In the genomic region with DNA sequence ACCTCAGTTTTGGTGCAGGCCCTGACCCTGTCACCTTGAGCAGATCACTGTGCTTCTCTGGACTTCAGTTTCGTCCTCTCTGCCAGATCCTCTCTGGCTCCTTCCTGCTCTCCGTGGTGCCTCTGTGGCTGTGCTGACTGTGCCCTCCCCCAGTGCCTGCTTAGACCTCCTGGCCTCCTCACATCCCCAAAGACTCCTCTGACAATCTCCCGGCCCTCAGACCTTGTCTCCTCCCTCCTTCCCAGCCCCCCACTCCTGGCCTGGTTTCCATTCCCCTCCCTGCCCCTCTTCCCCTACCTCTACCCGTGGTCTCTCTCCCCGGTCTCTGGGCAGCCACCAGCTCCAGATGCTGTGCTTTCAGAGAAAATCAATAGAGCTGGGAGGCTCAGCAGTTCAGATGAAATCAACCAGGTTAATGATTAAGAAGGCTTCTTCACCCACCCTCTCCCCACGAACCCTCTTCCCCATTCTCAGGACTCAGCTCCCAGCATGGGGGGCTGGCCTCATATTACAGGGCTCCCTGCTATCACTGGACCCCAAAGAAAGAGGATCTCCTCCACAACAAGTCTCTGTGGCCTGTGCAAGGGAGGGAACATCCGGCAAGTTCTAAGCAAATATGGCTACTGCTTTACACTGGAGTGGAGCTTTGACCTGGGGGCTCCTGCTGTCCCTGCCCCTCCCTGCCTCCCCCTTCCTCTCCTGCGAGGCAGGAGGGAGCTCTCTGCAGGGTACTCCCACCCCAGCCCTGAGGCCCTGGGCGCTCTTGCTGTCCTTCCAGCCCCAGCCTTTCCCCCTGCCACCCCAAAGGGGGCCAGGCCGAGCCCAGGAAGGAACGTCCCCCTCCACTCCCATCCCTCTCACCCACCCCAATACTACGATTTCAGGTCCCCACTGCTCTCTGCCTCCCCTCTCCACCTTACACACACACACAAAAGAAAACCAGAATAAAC, we compare ENCODE assay signal across 1 cellular context.
TF ChIP-seq lines count a peak whose summit lies in the region.

No MANE protein-coding gene starts in this region.

TF ChIP-seq in HepG2, 621 proteins besides CTCF, POLR2A, EP300 and RAD21 (continued from another document and continues in another):
- TF ChIP-seq, protein P1, sequence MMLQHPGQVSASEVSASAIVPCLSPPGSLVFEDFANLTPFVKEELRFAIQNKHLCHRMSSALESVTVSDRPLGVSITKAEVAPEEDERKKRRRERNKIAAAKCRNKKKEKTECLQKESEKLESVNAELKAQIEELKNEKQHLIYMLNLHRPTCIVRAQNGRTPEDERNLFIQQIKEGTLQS (CRISPR knock-in tag; IDR thresholded peaks at IDR 0.05) = no peak
- TF ChIP-seq, protein P2, sequence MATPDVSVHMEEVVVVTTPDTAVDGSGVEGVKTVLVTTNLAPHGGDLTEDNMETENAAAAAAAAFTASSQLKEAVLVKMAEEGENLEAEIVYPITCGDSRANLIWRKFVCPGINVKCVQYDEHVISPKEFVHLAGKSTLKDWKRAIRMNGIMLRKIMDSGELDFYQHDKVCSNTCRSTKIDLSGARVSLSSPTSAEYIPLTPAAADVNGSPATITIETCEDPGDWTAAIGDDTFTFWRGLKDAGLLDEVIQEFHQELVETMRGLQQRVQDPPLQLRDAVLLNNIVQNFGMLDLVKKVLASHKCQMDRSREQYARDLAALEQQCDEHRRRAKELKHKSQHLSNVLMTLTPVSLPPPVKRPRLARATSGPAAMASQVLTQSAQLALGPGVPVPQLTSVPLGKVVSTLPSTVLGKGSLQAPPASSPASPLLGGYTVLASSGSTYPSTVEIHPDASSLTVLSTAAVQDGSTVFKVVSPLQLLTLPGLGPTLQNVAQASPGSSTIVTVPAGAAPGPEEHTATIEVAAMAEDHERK (CRISPR knock-in tag; IDR thresholded peaks at IDR 0.05; ENCODE audit: low read depth) = no peak
- TF ChIP-seq ZFYVE20 (CRISPR knock-in tag; IDR thresholded peaks at IDR 0.05; ENCODE audit: borderline replicate concordance, low read depth) = no peak
- peak; percentile 57; the same call in 1 of the 2 replicates for TF ChIP-seq ZMYM4 (CRISPR knock-in tag; IDR thresholded peaks at IDR 0.05)
- no peak for TF ChIP-seq NCOA2 (CRISPR knock-in tag; IDR thresholded peaks at IDR 0.05)
- TF ChIP-seq, protein P3, sequence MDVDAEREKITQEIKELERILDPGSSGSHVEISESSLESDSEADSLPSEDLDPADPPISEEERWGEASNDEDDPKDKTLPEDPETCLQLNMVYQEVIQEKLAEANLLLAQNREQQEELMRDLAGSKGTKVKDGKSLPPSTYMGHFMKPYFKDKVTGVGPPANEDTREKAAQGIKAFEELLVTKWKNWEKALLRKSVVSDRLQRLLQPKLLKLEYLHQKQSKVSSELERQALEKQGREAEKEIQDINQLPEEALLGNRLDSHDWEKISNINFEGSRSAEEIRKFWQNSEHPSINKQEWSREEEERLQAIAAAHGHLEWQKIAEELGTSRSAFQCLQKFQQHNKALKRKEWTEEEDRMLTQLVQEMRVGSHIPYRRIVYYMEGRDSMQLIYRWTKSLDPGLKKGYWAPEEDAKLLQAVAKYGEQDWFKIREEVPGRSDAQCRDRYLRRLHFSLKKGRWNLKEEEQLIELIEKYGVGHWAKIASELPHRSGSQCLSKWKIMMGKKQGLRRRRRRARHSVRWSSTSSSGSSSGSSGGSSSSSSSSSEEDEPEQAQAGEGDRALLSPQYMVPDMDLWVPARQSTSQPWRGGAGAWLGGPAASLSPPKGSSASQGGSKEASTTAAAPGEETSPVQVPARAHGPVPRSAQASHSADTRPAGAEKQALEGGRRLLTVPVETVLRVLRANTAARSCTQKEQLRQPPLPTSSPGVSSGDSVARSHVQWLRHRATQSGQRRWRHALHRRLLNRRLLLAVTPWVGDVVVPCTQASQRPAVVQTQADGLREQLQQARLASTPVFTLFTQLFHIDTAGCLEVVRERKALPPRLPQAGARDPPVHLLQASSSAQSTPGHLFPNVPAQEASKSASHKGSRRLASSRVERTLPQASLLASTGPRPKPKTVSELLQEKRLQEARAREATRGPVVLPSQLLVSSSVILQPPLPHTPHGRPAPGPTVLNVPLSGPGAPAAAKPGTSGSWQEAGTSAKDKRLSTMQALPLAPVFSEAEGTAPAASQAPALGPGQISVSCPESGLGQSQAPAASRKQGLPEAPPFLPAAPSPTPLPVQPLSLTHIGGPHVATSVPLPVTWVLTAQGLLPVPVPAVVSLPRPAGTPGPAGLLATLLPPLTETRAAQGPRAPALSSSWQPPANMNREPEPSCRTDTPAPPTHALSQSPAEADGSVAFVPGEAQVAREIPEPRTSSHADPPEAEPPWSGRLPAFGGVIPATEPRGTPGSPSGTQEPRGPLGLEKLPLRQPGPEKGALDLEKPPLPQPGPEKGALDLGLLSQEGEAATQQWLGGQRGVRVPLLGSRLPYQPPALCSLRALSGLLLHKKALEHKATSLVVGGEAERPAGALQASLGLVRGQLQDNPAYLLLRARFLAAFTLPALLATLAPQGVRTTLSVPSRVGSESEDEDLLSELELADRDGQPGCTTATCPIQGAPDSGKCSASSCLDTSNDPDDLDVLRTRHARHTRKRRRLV (CRISPR knock-in tag; IDR thresholded peaks at IDR 0.05) = 0 out of 2 replicates have a peak, but pooled peaks have one; percentile 60
- peak; percentile 59 for TF ChIP-seq DPF2 (CRISPR knock-in tag; IDR thresholded peaks at IDR 0.05; ENCODE audit: borderline replicate concordance, low read depth)
- TF ChIP-seq LCORL (IDR thresholded peaks at IDR 0.05) = no peak
- peak; percentile 58; the same call in 1 of the 2 replicates for TF ChIP-seq LCORL (CRISPR knock-in tag; IDR thresholded peaks at IDR 0.05)
- TF ChIP-seq, protein P4, sequence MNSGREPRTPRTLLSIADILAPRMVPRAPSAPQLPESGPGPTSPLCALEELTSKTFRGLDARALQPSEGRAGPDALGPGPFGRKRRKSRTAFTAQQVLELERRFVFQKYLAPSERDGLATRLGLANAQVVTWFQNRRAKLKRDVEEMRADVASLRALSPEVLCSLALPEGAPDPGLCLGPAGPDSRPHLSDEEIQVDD (CRISPR knock-in tag; IDR thresholded peaks at IDR 0.05; ENCODE audit: borderline replicate concordance) = no peak
- TF ChIP-seq, protein P5, sequence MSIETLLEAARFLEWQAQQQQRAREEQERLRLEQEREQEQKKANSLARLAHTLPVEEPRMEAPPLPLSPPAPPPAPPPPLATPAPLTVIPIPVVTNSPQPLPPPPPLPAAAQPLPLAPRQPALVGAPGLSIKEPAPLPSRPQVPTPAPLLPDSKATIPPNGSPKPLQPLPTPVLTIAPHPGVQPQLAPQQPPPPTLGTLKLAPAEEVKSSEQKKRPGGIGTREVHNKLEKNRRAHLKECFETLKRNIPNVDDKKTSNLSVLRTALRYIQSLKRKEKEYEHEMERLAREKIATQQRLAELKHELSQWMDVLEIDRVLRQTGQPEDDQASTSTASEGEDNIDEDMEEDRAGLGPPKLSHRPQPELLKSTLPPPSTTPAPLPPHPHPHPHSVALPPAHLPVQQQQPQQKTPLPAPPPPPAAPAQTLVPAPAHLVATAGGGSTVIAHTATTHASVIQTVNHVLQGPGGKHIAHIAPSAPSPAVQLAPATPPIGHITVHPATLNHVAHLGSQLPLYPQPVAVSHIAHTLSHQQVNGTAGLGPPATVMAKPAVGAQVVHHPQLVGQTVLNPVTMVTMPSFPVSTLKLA (IDR thresholded peaks at IDR 0.05) = no peak
- TF ChIP-seq CEBPB (IDR thresholded peaks at IDR 0.05; ENCODE audit: borderline replicate concordance, low read depth, low read length) = no peak
- TF ChIP-seq, protein P6, sequence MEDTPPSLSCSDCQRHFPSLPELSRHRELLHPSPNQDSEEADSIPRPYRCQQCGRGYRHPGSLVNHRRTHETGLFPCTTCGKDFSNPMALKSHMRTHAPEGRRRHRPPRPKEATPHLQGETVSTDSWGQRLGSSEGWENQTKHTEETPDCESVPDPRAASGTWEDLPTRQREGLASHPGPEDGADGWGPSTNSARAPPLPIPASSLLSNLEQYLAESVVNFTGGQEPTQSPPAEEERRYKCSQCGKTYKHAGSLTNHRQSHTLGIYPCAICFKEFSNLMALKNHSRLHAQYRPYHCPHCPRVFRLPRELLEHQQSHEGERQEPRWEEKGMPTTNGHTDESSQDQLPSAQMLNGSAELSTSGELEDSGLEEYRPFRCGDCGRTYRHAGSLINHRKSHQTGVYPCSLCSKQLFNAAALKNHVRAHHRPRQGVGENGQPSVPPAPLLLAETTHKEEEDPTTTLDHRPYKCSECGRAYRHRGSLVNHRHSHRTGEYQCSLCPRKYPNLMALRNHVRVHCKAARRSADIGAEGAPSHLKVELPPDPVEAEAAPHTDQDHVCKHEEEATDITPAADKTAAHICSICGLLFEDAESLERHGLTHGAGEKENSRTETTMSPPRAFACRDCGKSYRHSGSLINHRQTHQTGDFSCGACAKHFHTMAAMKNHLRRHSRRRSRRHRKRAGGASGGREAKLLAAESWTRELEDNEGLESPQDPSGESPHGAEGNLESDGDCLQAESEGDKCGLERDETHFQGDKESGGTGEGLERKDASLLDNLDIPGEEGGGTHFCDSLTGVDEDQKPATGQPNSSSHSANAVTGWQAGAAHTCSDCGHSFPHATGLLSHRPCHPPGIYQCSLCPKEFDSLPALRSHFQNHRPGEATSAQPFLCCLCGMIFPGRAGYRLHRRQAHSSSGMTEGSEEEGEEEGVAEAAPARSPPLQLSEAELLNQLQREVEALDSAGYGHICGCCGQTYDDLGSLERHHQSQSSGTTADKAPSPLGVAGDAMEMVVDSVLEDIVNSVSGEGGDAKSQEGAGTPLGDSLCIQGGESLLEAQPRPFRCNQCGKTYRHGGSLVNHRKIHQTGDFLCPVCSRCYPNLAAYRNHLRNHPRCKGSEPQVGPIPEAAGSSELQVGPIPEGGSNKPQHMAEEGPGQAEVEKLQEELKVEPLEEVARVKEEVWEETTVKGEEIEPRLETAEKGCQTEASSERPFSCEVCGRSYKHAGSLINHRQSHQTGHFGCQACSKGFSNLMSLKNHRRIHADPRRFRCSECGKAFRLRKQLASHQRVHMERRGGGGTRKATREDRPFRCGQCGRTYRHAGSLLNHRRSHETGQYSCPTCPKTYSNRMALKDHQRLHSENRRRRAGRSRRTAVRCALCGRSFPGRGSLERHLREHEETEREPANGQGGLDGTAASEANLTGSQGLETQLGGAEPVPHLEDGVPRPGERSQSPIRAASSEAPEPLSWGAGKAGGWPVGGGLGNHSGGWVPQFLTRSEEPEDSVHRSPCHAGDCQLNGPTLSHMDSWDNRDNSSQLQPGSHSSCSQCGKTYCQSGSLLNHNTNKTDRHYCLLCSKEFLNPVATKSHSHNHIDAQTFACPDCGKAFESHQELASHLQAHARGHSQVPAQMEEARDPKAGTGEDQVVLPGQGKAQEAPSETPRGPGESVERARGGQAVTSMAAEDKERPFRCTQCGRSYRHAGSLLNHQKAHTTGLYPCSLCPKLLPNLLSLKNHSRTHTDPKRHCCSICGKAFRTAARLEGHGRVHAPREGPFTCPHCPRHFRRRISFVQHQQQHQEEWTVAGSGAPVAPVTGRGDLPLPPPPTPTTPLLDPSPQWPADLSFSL (CRISPR knock-in tag; IDR thresholded peaks at IDR 0.05) = no peak
- no peak; the same call in 1 of the 2 replicates for TF ChIP-seq KDM5A (IDR thresholded peaks at IDR 0.05; ENCODE audit: borderline replicate concordance, low read length)
- no peak for TF ChIP-seq SIN3B (IDR thresholded peaks at IDR 0.05; ENCODE audit: low read length)
- no peak for TF ChIP-seq ETV6 (CRISPR knock-in tag; conservative IDR thresholded peaks at IDR 0.05)
- TF ChIP-seq, protein P7, sequence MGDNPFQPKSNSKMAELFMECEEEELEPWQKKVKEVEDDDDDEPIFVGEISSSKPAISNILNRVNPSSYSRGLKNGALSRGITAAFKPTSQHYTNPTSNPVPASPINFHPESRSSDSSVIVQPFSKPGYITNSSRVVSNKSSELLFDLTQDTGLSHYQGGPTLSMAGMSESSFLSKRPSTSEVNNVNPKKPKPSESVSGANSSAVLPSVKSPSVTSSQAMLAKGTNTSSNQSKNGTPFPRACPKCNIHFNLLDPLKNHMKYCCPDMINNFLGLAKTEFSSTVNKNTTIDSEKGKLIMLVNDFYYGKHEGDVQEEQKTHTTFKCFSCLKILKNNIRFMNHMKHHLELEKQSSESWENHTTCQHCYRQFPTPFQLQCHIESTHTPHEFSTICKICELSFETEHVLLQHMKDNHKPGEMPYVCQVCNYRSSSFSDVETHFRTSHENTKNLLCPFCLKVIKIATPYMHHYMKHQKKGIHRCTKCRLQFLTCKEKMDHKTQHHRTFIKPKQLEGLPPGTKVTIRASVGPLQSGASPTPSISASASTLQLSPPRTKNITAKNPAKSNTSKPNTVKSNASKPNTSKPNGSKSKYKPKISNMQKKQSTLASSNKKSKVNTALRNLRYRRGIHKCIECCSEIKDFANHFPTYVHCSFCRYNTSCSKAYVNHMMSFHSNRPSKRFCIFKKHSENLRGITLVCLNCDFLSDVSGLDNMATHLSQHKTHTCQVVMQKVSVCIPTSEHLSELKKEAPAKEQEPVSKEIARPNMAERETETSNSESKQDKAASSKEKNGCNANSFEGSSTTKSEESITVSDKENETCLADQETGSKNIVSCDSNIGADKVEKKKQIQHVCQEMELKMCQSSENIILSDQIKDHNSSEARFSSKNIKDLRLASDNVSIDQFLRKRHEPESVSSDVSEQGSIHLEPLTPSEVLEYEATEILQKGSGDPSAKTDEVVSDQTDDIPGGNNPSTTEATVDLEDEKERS (CRISPR knock-in tag; IDR thresholded peaks at IDR 0.05) = peak; percentile 80; the same call in 1 of the 2 replicates
- TF ChIP-seq ISX (CRISPR knock-in tag; conservative IDR thresholded peaks at IDR 0.05) = 0 out of 2 replicates have a peak, but pooled peaks have one; percentile 33
- TF ChIP-seq GZF1 (CRISPR knock-in tag; IDR thresholded peaks at IDR 0.05) = peak; percentile 24; the same call in 1 of the 2 replicates
- no peak for TF ChIP-seq PRMT3 (CRISPR knock-in tag; IDR thresholded peaks at IDR 0.05; ENCODE audit: borderline replicate concordance, low read depth)
- TF ChIP-seq, protein P8, sequence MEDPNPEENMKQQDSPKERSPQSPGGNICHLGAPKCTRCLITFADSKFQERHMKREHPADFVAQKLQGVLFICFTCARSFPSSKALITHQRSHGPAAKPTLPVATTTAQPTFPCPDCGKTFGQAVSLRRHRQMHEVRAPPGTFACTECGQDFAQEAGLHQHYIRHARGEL (CRISPR knock-in tag; IDR thresholded peaks at IDR 0.05) = no peak
- no peak for TF ChIP-seq ZNF274 (CRISPR knock-in tag; IDR thresholded peaks at IDR 0.05)
- TF ChIP-seq, protein P9, sequence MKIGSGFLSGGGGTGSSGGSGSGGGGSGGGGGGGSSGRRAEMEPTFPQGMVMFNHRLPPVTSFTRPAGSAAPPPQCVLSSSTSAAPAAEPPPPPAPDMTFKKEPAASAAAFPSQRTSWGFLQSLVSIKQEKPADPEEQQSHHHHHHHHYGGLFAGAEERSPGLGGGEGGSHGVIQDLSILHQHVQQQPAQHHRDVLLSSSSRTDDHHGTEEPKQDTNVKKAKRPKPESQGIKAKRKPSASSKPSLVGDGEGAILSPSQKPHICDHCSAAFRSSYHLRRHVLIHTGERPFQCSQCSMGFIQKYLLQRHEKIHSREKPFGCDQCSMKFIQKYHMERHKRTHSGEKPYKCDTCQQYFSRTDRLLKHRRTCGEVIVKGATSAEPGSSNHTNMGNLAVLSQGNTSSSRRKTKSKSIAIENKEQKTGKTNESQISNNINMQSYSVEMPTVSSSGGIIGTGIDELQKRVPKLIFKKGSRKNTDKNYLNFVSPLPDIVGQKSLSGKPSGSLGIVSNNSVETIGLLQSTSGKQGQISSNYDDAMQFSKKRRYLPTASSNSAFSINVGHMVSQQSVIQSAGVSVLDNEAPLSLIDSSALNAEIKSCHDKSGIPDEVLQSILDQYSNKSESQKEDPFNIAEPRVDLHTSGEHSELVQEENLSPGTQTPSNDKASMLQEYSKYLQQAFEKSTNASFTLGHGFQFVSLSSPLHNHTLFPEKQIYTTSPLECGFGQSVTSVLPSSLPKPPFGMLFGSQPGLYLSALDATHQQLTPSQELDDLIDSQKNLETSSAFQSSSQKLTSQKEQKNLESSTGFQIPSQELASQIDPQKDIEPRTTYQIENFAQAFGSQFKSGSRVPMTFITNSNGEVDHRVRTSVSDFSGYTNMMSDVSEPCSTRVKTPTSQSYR (CRISPR knock-in tag; IDR thresholded peaks at IDR 0.05; ENCODE audit: borderline replicate concordance) = peak; percentile 27; the same call in 1 of the 2 replicates
